Comparison of ENCODE assay signal across 22 cellular contexts in the genomic region with DNA sequence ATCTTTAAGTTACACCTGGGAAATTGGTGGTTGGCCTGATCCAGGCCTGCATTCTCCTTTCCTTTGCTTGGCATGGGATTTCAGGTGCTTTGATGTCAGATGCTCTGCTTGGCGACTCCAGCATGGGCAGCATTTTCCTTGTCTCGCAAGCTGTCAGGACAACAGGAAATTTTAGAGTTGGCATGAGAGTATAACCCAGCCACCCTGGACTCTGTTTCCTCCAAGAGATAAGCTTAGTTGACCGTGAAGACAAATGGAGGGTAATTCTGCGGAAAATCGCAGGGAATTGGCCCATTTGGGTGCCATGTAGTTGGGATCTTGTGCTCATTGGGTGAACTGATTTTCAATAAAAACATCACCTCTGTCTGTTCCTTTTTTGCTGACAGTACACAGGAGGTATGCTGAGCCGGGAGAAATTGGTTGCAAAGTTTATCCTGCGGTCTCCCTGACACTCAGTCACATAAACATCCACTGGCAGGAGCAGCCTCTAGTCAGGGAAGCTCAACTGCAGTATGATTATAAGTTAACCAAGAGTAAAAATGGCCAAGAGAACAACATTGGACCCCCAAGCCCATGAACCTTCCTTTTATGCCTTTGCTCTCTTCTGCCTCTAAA.
"Had no signal": no experiment of that assay in that cellular context is flagged by ENCODE, and none has a peak within 500 bp of the region (broad histone marks: within the 10 kb centered on the region; RNA-seq: fewer than 3 reads in every experiment).

No MANE protein-coding gene starts in this region.

- H3K9me3 ChIP-seq: ascending aorta, ovary, right atrium auricular region, thoracic aorta had no signal

- H3K36me3 ChIP-seq: ascending aorta, cardiac muscle cell, ovary, right atrium auricular region, thoracic aorta had no signal

- H3K4me3 ChIP-seq: ascending aorta, cardiac muscle cell, ovary, right atrium auricular region, thoracic aorta had no signal

- DNase-seq: activated CD4-positive, alpha-beta T cell treated with anti-CD3 and anti-CD28 coated beads for 36 hours; activated CD4-positive, CD25-positive, alpha-beta regulatory T cell; activated CD8-positive, alpha-beta memory T cell treated with anti-CD3 and anti-CD28 coated beads for 24 hours; activated effector memory CD4-positive, alpha-beta T cell treated with anti-CD3 and anti-CD28 coated beads, Interleukin-2, amount 50 U/mL, for 16 hours; activated naive CD4-positive, alpha-beta T cell treated with anti-CD3 and anti-CD28 coated beads, Interleukin-2, amount 10 ng/mL, durations not matched to agents 7 days and 5 days; activated naive CD8-positive, alpha-beta T cell treated with anti-CD3 and anti-CD28 coated beads, Interleukin-2, amount 10 ng/mL, durations not matched to agents 7 days and 5 days; cortex of kidney; effector memory CD8-positive, alpha-beta T cell; erythroblast; foreskin melanocyte; left colon; mammary epithelial cell; naive B cell; ovary; stimulated activated CD4-positive, alpha-beta T cell treated with anti-CD3 and anti-CD28 coated beads, Interleukin-15, amount 100 ng/mL, for 24 hours; stimulated activated CD4-positive, alpha-beta T cell treated with anti-CD3 and anti-CD28 coated beads, Interleukin-2, amount 100 ng/mL, for 24 hours; stimulated activated naive CD4-positive, alpha-beta T cell; trophoblast cell had no signal

- H3K27ac ChIP-seq: ascending aorta, cardiac muscle cell, ovary, right atrium auricular region, thoracic aorta had no signal

- ATAC-seq: activated CD4-positive, alpha-beta T cell treated with anti-CD3 and anti-CD28 coated beads for 36 hours; effector memory CD8-positive, alpha-beta T cell; left colon had no signal

- H3K27me3 ChIP-seq: ascending aorta, cardiac muscle cell, ovary, right atrium auricular region had no signal

- H3K4me1 ChIP-seq: ascending aorta, right atrium auricular region had no signal
